8 cellular contexts compared by ENCODE assay signal in genomic region chr3:13419356-13420050, GRCh38. TPM values are rescaled to one million over a fixed set of nuclear protein-coding genes. Genes with fewer than 3 reads are reported as not detected.
A peak's percentile ranks its signal among the peaks of the same experiment; 100 is the strongest.
DNase-seq lines count a peak whose midpoint lies in the region; TF ChIP-seq lines count a peak whose summit lies in the region.

No MANE protein-coding gene starts in this region.

- intact Hi-C loops in uterus (cut with DNase I; ENCODE audit: low total_unique reads): no loop called here

- in situ Hi-C loops in GM23248 (cut with MboI): no loop called here

- peak; percentile 22 for TF ChIP-seq CTCF in GM06990 (IDR thresholded peaks at IDR 0.05; ENCODE audit: insufficient read depth, low read length, poor library complexity, severe bottlenecking)
- no peak for TF ChIP-seq CTCF in uterus (IDR thresholded peaks at IDR 0.05)

- H3K4me1 ChIP-seq in GM23248 (ENCODE audit: insufficient read depth) (no peaks in the 10 kb centered on the region), ectodermal cell (ENCODE audit: control insufficient read depth, insufficient read depth, low read length) (peaks cover 7% of the 10 kb centered on the region), uterus (no peaks in the 10 kb centered on the region)

- no peak overlapping the region for H3K4me2 ChIP-seq in GM23248 (ENCODE audit: unreplicated experiment)

- DNase-seq in GM06990 (ENCODE audit: extremely low read depth, insufficient read length): peak; percentile 76
- peak; percentile 22 for DNase-seq in GM23248
- DNase-seq in LoVo (ENCODE audit: low spot score): peak; percentile 49
- peak; percentile 51 to 61 for DNase-seq in activated CD4-positive, alpha-beta T cell treated with anti-CD3 and anti-CD28 coated beads, Interleukin-2, amount 50 U/mL, for 4 hours
- peak; percentile 43 for DNase-seq in middle frontal gyrus (ENCODE audit: extremely low spot score, low spot score)
- peak; percentile 65 for DNase-seq in stimulated activated CD8-positive, alpha-beta memory T cell treated with anti-CD3 and anti-CD28 coated beads, Interleukin-4, amount 100 ng/mL, for 48 hours
- no peak for DNase-seq in uterus

- peaks cover 4% of the 10 kb centered on the region; the same call in 1 of the 2 replicates for H3K36me3 ChIP-seq in GM06990 (ENCODE audit: control insufficient read depth, insufficient read depth, low read length)
- H3K36me3 ChIP-seq in GM23248 (ENCODE audit: low read depth): no peaks in the 10 kb centered on the region
- H3K36me3 ChIP-seq in ectodermal cell (ENCODE audit: control insufficient read depth, insufficient read depth, low read length): no peaks in the 10 kb centered on the region
- H3K36me3 ChIP-seq in uterus: no peaks in the 10 kb centered on the region

- 4 to 5% methylated on average over 38 to 62 of the region's 74 CpGs for WGBS in GM23248 (ENCODE audit: low coverage in 1 of 2, low lambda C conversion rate in 2 of 2, missing lambda C conversion rate in 2 of 2), 2 experiments
- 1% methylated on average over 74 of the region's 74 CpGs for WGBS in ectodermal cell, 2 experiments

- no peaks in the 10 kb centered on the region for H3K79me2 ChIP-seq in GM23248 (ENCODE audit: insufficient read depth)

- no peak overlapping the region for H3K9ac ChIP-seq in GM23248

- no peak overlapping the region for H3K27ac ChIP-seq in GM23248
- H3K27ac ChIP-seq in ectodermal cell (ENCODE audit: insufficient read depth, low read depth, low read length, poor library complexity, severe bottlenecking): no peak overlapping the region
- H3K27ac ChIP-seq in uterus: no peak overlapping the region

- no peak overlapping the region for H2AFZ ChIP-seq in GM23248

- no peaks in the 10 kb centered on the region for H3K9me2 ChIP-seq in GM23248 (ENCODE audit: insufficient read depth)

- no peaks in the 10 kb centered on the region for H3K9me3 ChIP-seq in GM23248 (ENCODE audit: low read depth)
- H3K9me3 ChIP-seq in ectodermal cell (ENCODE audit: control insufficient read depth, low read length): no peaks in the 10 kb centered on the region
- H3K9me3 ChIP-seq in uterus: no peaks in the 10 kb centered on the region

- no peaks in the 10 kb centered on the region for H3F3A ChIP-seq in GM23248 (ENCODE audit: insufficient read depth)

- H3K27me3 ChIP-seq in GM06990 (replicated peaks; ENCODE audit: control insufficient read depth, insufficient read depth, low read length) (no peaks in the 10 kb centered on the region), GM23248 (replicated peaks; ENCODE audit: insufficient read depth) (peaks cover 39% of the 10 kb centered on the region), ectodermal cell (ENCODE audit: control insufficient read depth, insufficient read depth, low read length, poor library complexity, severe bottlenecking) (peaks cover 20% of the 10 kb centered on the region), uterus (peaks cover 0 to 5% of the 10 kb centered on the region in 2 donors)

- peak overlapping the region; percentile 76 for H3K4me3 ChIP-seq in GM06990 (replicated peaks; ENCODE audit: low read depth, low read length)
- H3K4me3 ChIP-seq in GM23248: no peak overlapping the region
- H3K4me3 ChIP-seq in ectodermal cell (ENCODE audit: insufficient read depth, low read depth, low read length): peak overlapping the region; percentile 57
- H3K4me3 ChIP-seq in uterus: peak overlapping the region in 1 of 2 donors; percentile 33

- H4K20me1 ChIP-seq in GM23248 (ENCODE audit: insufficient read depth): no peaks in the 10 kb centered on the region

- TF ChIP-seq POLR2A in uterus (IDR thresholded peaks at IDR 0.05): no peak

RNA-seq across cellular contexts. Expression of gene NUP210, which starts 0.6 kb away (rescaled TPM):
- total RNA-seq in GM23248 (2014; rRNA removed; shearing (Covaris generic)): under 0.01 TPM in 1 of 2 replicates, not detected in the other
- polyA plus RNA-seq in GM23248 (2016; fragmentation: Nextera tagmentation; extraction: Ambion mirVana): 0.04 and 0.18 TPM in 2 replicates
- polyA plus RNA-seq in ectodermal cell (2013, experiment 1 of 4): 57.0 TPM
- polyA plus RNA-seq in ectodermal cell (2013, experiment 2 of 4): 65.5 TPM
- polyA plus RNA-seq in ectodermal cell (2013, experiment 3 of 4): 42.7 TPM
- polyA plus RNA-seq in ectodermal cell (2013, experiment 4 of 4): 47.8 TPM
- total RNA-seq in uterus: 1 to 10 TPM in 3 of 4 donors, under 1 TPM in 1; 0.29 to 9.5 (median 5.1) TPM

Comparison
In these comparisons a context has a peak if more than half of its experiments do, and no peak if none do; other contexts are left out.
1. DNase-seq: peak in GM06990 (single experiment), GM23248 (single experiment), LoVo (single experiment), activated CD4-positive, alpha-beta T cell treated with anti-CD3 and anti-CD28 coated beads, Interleukin-2, amount 50 U/mL, for 4 hours (2 of 2), middle frontal gyrus (single experiment) and stimulated activated CD8-positive, alpha-beta memory T cell treated with anti-CD3 and anti-CD28 coated beads, Interleukin-4, amount 100 ng/mL, for 48 hours (single experiment); none in uterus (0 of 2).